In the genomic region with DNA sequence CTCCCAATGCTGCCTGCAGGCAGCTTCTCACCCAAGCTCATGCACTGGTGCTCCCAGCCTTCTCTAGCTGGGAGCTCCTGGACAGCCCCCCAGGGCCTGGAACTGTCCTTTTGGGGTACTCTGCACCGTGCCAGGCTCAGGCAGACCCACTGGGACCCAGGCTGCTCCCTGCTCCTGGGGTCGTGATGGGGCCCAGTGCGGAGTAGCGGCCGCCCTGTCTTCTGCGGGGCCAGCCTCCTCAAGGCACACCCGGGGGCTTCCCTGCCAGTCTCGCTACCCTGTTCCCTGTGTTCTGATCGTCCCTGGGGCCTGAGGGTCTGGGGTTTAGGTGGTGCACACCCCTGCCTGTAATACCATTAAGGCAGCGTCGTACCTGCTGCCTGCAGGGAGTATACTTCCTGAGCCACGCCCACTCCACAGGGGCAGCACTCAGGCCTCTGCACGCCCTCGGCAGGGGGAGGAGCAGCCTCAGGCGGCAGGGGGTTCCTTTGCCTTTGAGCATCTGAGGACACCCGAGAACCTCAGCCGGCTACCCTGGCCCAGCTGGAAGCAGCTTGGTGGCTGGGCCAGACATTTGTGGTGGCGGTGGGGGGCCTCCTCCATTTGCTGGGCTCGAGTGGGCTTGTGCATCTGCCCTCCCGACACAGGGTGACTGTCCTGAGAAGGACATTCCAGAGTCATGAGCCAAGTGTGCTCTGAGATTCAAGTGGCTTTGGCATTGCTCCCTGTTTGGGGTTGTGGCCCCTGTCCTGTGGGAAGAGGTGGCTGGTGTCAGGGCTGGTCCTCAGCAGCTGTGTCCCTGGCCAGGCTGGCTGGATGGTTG, we compare ENCODE assay signal across 15 cellular contexts. TPM values are rescaled to one million over a fixed set of nuclear protein-coding genes. Genes with fewer than 3 reads are reported as not detected.
A peak's percentile ranks its signal among the peaks of the same experiment; 100 is the strongest.
DNase-seq lines count a peak whose midpoint lies in the region; ATAC-seq and TF ChIP-seq lines count a peak whose summit lies in the region.
"Had no signal": no experiment of that assay in that cellular context is flagged by ENCODE, and none has a peak within 500 bp of the region (broad histone marks: within the 10 kb centered on the region; RNA-seq: fewer than 3 reads in every experiment).

No MANE protein-coding gene starts in this region.

- no peak for TF ChIP-seq POLR2A in transverse colon (IDR thresholded peaks at IDR 0.05)

- H3K4me3 ChIP-seq in HUES48 (ENCODE audit: low read depth, low read length) (no peak overlapping the region), right atrium auricular region (peak overlapping the region in 1 of 2 donors; percentile 19), transverse colon (no peak overlapping the region)
- H3K4me3 ChIP-seq: SJSA1 had no signal

- no peak overlapping the region for H3K9ac ChIP-seq in HUES48 (ENCODE audit: low read depth, low read length)

- no peaks in the 10 kb centered on the region for H3K27me3 ChIP-seq in HUES48 (ENCODE audit: control insufficient read depth, insufficient read depth, low read length)
- H3K27me3 ChIP-seq in right atrium auricular region, result no peaks in the 10 kb centered on the region
- no peaks in the 10 kb centered on the region for H3K27me3 ChIP-seq in transverse colon
- H3K27me3 ChIP-seq: SJSA1 had no signal

- peak; percentile 70 for DNase-seq in AG08396 (ENCODE audit: low spot score)
- peak; percentile 36 to 57 for DNase-seq in SW 1271 (lab: John Stamatoyannopoulos, UW)
- peak; percentile 67 for DNase-seq in right atrium auricular region (ENCODE audit: low spot score)
- no peak for DNase-seq in activated naive CD4-positive, alpha-beta T cell treated with anti-CD3 and anti-CD28 coated beads for 36 hours
- no peak for DNase-seq in transverse colon
- no peak for DNase-seq in cortex of kidney (lab: John Stamatoyannopoulos, UW)
- DNase-seq: activated B cell treated with CpG ODN at 0.5 μM for 24 hours; activated T-cell treated with anti-CD3 and anti-CD28 coated beads, Interleukin-2, amount 50 U/mL, for 1 hour; amniotic stem cell; glutamatergic neuron; NCI-H446 treated with DMSO at 0.1 percent for 48 hours had no signal

- 81% methylated on average over 20 of the region's 20 CpGs; no CpG with 5 or more reads in 1 of the 2 donors for WGBS in transverse colon (ENCODE audit: low coverage in 1 of 2), 2 donors

- TF ChIP-seq EP300 in transverse colon (IDR thresholded peaks at IDR 0.05; ENCODE audit: low read depth), result no peak

- CTCF ChIA-PET in activated naive CD4-positive, alpha-beta T cell treated with anti-CD3 and anti-CD28 coated beads for 36 hours (lab: Charles Lee), result no interaction called here

- no peaks in the 10 kb centered on the region for H3K4me1 Mint-ChIP-seq in activated naive CD4-positive, alpha-beta T cell treated with anti-CD3 and anti-CD28 coated beads for 36 hours (ENCODE audit: low read depth)
- H3K4me1 Mint-ChIP-seq: activated B cell treated with CpG ODN at 0.5 μM for 24 hours had no signal

- H3K27me3 Mint-ChIP-seq in activated naive CD4-positive, alpha-beta T cell treated with anti-CD3 and anti-CD28 coated beads for 36 hours (ENCODE audit: low read depth), result no peaks in the 10 kb centered on the region
- H3K27me3 Mint-ChIP-seq: activated B cell treated with CpG ODN at 0.5 μM for 24 hours had no signal

- H3K27ac ChIP-seq in HUES48 (ENCODE audit: low read depth, low read length), result peak overlapping the region; percentile 51
- H3K27ac ChIP-seq in right atrium auricular region, result peak overlapping the region; percentile 89 to 93
- no peak overlapping the region for H3K27ac ChIP-seq in transverse colon
- H3K27ac ChIP-seq: SJSA1 had no signal

- ATAC-seq in HG02588 (IDR thresholded peaks at IDR 0.05; ENCODE audit: unreplicated experiment), result no peak

- in situ Hi-C loops in transverse colon (cut with MboI; ENCODE audit: low pct_ligation_motif_present in 1 of 4, low pct_unique_long_range_greater_than_20kb in 1 of 4, low sequenced_read_pairs in 3 of 4), result no loop called here

- H3K9me3 Mint-ChIP-seq in activated naive CD4-positive, alpha-beta T cell treated with anti-CD3 and anti-CD28 coated beads for 36 hours, result no peaks in the 10 kb centered on the region
- H3K9me3 Mint-ChIP-seq: activated B cell treated with CpG ODN at 0.5 μM for 24 hours had no signal

- no peak for TF ChIP-seq CTCF in right atrium auricular region (IDR thresholded peaks at IDR 0.05)
- no peak for TF ChIP-seq CTCF in transverse colon (IDR thresholded peaks at IDR 0.05)

- H3K4me1 ChIP-seq in HUES48 (ENCODE audit: control insufficient read depth, insufficient read depth, low read length) (0 out of 2 replicates have a peak, but pooled peaks cover 4% of the 10 kb centered on the region), right atrium auricular region (peaks cover 0 to 63% of the 10 kb centered on the region in 2 donors), transverse colon (no peaks in the 10 kb centered on the region)

- H3K9me3 ChIP-seq in HUES48 (ENCODE audit: control insufficient read depth, insufficient read depth, low read length), result no peaks in the 10 kb centered on the region
- H3K9me3 ChIP-seq in right atrium auricular region, result no peaks in the 10 kb centered on the region
- H3K9me3 ChIP-seq in transverse colon, result no peaks in the 10 kb centered on the region
- H3K9me3 ChIP-seq: SJSA1 had no signal

- peaks cover 9% of the 10 kb centered on the region for H3K36me3 Mint-ChIP-seq in activated naive CD4-positive, alpha-beta T cell treated with anti-CD3 and anti-CD28 coated beads for 36 hours (ENCODE audit: low read depth)

- H3K36me3 ChIP-seq in HUES48 (ENCODE audit: control insufficient read depth, insufficient read depth, low read length) (peaks cover 85% of the 10 kb centered on the region), right atrium auricular region (peaks cover 50% of the 10 kb centered on the region), transverse colon (peaks cover 0 to 31% (median 7%) of the 10 kb centered on the region in 4 donors)

- intact Hi-C loops in activated naive CD4-positive, alpha-beta T cell treated with anti-CD3 and anti-CD28 coated beads for 36 hours (cut with micrococcal nuclease), result no loop called here
- intact Hi-C loops in transverse colon (cut with DNase I; ENCODE audit: low total_unique reads), result no loop called here

- H3K27ac Mint-ChIP-seq in activated naive CD4-positive, alpha-beta T cell treated with anti-CD3 and anti-CD28 coated beads for 36 hours, result no peak overlapping the region
- H3K27ac Mint-ChIP-seq: activated B cell treated with CpG ODN at 0.5 μM for 24 hours had no signal

- H3K4me3 Mint-ChIP-seq in activated naive CD4-positive, alpha-beta T cell treated with anti-CD3 and anti-CD28 coated beads for 36 hours, result no peak overlapping the region
- H3K4me3 Mint-ChIP-seq: activated B cell treated with CpG ODN at 0.5 μM for 24 hours had no signal

RNA-seq across cellular contexts. Expression of gene CRIP2, which starts 9.2 kb away (rescaled TPM):
- total RNA-seq in right atrium auricular region (1,000 to 10,000 TPM in 1 of 2 donors, 100 to 1,000 TPM in 1; 831 to 1,272 TPM), transverse colon (10 to 100 TPM; 11.2 to 67.3 (median 22.4) TPM)
- total RNA-seq in activated naive CD4-positive, alpha-beta T cell treated with anti-CD3 and anti-CD28 coated beads for 36 hours, result not detected

RNA-seq across cellular contexts. Expression of gene CRIP1, which starts 21.3 kb away (rescaled TPM):
- 10 to 100 TPM; 42.9 to 79.2 TPM for total RNA-seq in right atrium auricular region
- total RNA-seq in activated naive CD4-positive, alpha-beta T cell treated with anti-CD3 and anti-CD28 coated beads for 36 hours, result 10 to 100 TPM; 67.3 to 77.1 TPM
- 100 to 1,000 TPM in 1 of 4 donors, 10 to 100 TPM in 2, not detected in 1; 16.9 to 246 (median 63.0) TPM for total RNA-seq in transverse colon
- total RNA-seq: G401 had no signal

RNA-seq across cellular contexts. Expression of gene TEDC1, which starts 25.6 kb away (rescaled TPM):
- 1 to 10 TPM; 3.5 to 3.9 TPM for total RNA-seq in right atrium auricular region
- total RNA-seq in activated naive CD4-positive, alpha-beta T cell treated with anti-CD3 and anti-CD28 coated beads for 36 hours, result 10 to 100 TPM; 27.8 to 28.6 TPM
- 10 to 100 TPM; 10.8 to 52.9 (median 29.5) TPM for total RNA-seq in transverse colon

RNA-seq across cellular contexts. Expression of gene MTA1, which starts 45.8 kb away (rescaled TPM):
- total RNA-seq in right atrium auricular region, result 10 to 100 TPM; 51.9 to 61.7 TPM
- 100 to 1,000 TPM; 106 to 115 TPM for total RNA-seq in activated naive CD4-positive, alpha-beta T cell treated with anti-CD3 and anti-CD28 coated beads for 36 hours
- 100 to 1,000 TPM in 2 of 4 donors, 10 to 100 TPM in 2; 79.4 to 293 (median 106) TPM for total RNA-seq in transverse colon

Comparison
In these comparisons a context has a peak if more than half of its experiments do, and no peak if none do; other contexts are left out.
1. DNase-seq: peak in AG08396 (single experiment), SW 1271 (2 of 2) and right atrium auricular region (single experiment); none in activated naive CD4-positive, alpha-beta T cell treated with anti-CD3 and anti-CD28 coated beads for 36 hours (single experiment), transverse colon (single experiment) and cortex of kidney (single experiment).
2. H3K27ac ChIP-seq: peak in HUES48 (single experiment) and right atrium auricular region (2 of 2); none in transverse colon (0 of 4).
3. RNA of gene CRIP2, which starts 9.2 kb away (total RNA-seq): 831 to 1,272 TPM in right atrium auricular region and 11.2 to 67.3 TPM in transverse colon; not detected in activated naive CD4-positive, alpha-beta T cell treated with anti-CD3 and anti-CD28 coated beads for 36 hours; every median in the first group is over 10 times any median in the second.